ENCODE assay signal across 15 cellular contexts in genomic region chr1:89609339-89609725, GRCh38. TPM values are rescaled to one million over a fixed set of nuclear protein-coding genes. Genes with fewer than 3 reads are reported as not detected.
A peak's percentile ranks its signal among the peaks of the same experiment; 100 is the strongest.
DNase-seq lines count a peak whose midpoint lies in the region; ATAC-seq and TF ChIP-seq lines count a peak whose summit lies in the region.
"Had no signal": no experiment of that assay in that cellular context is flagged by ENCODE, and none has a peak within 500 bp of the region (broad histone marks: within the 10 kb centered on the region; RNA-seq: fewer than 3 reads in every experiment).

No MANE protein-coding gene starts in this region.

- peak overlapping the region; percentile 91 for H3K27ac Mint-ChIP-seq in activated naive CD4-positive, alpha-beta T cell treated with anti-CD3 and anti-CD28 coated beads for 36 hours
- peak overlapping the region; percentile 96 to 97 for H3K27ac Mint-ChIP-seq in effector memory CD8-positive, alpha-beta T cell
- H3K27ac Mint-ChIP-seq in stimulated activated effector memory CD8-positive, alpha-beta T cell treated with anti-CD3 and anti-CD28 coated beads, Interleukin-12 subunit alpha, Interleukin-12 subunit beta, amount 100 ng/mL, for 72 hours, result peak overlapping the region; percentile 99
- H3K27ac Mint-ChIP-seq: dendritic cell treated with granulocyte-macrophage colony-stimulating factor and Interleukin-4, amounts not matched to agents 40 ng/mL and 50 ng/mL, for 4 days had no signal

- TF ChIP-seq POLR2A in transverse colon (IDR thresholded peaks at IDR 0.05), result no peak

- TF ChIP-seq EP300 in transverse colon (IDR thresholded peaks at IDR 0.05; ENCODE audit: low read depth), result no peak

- intact Hi-C loops in activated naive CD4-positive, alpha-beta T cell treated with anti-CD3 and anti-CD28 coated beads for 36 hours (cut with micrococcal nuclease), result loop anchor here (2.0 to 5.0 kb wide), 4 partner anchors 235 to 411 kb away; partner anchors contain the start of genes GBP4 and ZNF326
- intact Hi-C loops in transverse colon (cut with DNase I; ENCODE audit: low total_unique reads), result loop anchor here (10.0 kb wide), 1 partner anchor 125 kb away; no protein-coding TSS in a partner anchor

- no peak overlapping the region for H3K4me3 ChIP-seq in transverse colon
- H3K4me3 ChIP-seq: hepatocyte, smooth muscle cell had no signal

- H3K36me3 ChIP-seq in transverse colon, result no peaks in the 10 kb centered on the region

- POLR2A ChIA-PET in RWPE1 (lab: Yijun Ruan, JAX; ENCODE audit: low non-redundant PET), result no interaction called here

- H3K4me1 Mint-ChIP-seq in activated naive CD4-positive, alpha-beta T cell treated with anti-CD3 and anti-CD28 coated beads for 36 hours (ENCODE audit: low read depth), result peaks cover 91% of the 10 kb centered on the region
- H3K4me1 Mint-ChIP-seq in effector memory CD8-positive, alpha-beta T cell (ENCODE audit: low read depth in 2 of 2), result peaks cover 62 to 73% of the 10 kb centered on the region in 2 donors
- peaks cover 93% of the 10 kb centered on the region for H3K4me1 Mint-ChIP-seq in stimulated activated effector memory CD8-positive, alpha-beta T cell treated with anti-CD3 and anti-CD28 coated beads, Interleukin-12 subunit alpha, Interleukin-12 subunit beta, amount 100 ng/mL, for 72 hours

- H3K36me3 Mint-ChIP-seq in activated naive CD4-positive, alpha-beta T cell treated with anti-CD3 and anti-CD28 coated beads for 36 hours (ENCODE audit: low read depth), result no peaks in the 10 kb centered on the region
- H3K36me3 Mint-ChIP-seq in effector memory CD8-positive, alpha-beta T cell (ENCODE audit: insufficient read depth), result peaks cover 26% of the 10 kb centered on the region
- H3K36me3 Mint-ChIP-seq in stimulated activated effector memory CD8-positive, alpha-beta T cell treated with anti-CD3 and anti-CD28 coated beads, Interleukin-12 subunit alpha, Interleukin-12 subunit beta, amount 100 ng/mL, for 72 hours, result peaks cover 30% of the 10 kb centered on the region

- no peak for ATAC-seq in effector memory CD8-positive, alpha-beta T cell (replicated peaks)
- ATAC-seq in stimulated activated effector memory CD8-positive, alpha-beta T cell treated with anti-CD3 and anti-CD28 coated beads, Interleukin-12 subunit alpha, Interleukin-12 subunit beta, amount 100 ng/mL, for 72 hours, result peak; percentile 5
- ATAC-seq: SK-N-SH treated with all-trans-retinoic acid at 6 μM for 48 hours had no signal

- 91% methylated on average over 6 of the region's 6 CpGs; no CpG with 5 or more reads in 1 of the 2 donors for WGBS in transverse colon (ENCODE audit: low coverage in 1 of 2), 2 donors

- H3K27me3 ChIP-seq in transverse colon, result no peaks in the 10 kb centered on the region
- H3K27me3 ChIP-seq: hepatocyte had no signal

- DNase-seq in activated naive CD4-positive, alpha-beta T cell treated with anti-CD3 and anti-CD28 coated beads for 36 hours, result no peak
- DNase-seq in activated naive CD4-positive, alpha-beta T cell treated with anti-CD3 and anti-CD28 coated beads, Interleukin-2, amount 50 U/mL, for 16 hours, result no peak
- no peak for DNase-seq in RWPE1 (ENCODE audit: low spot score)
- DNase-seq in effector memory CD8-positive, alpha-beta T cell, result no peak
- no peak for DNase-seq in stimulated activated effector memory CD8-positive, alpha-beta T cell treated with anti-CD3 and anti-CD28 coated beads, Interleukin-12 subunit alpha, Interleukin-12 subunit beta, amount 100 ng/mL, for 72 hours (ENCODE audit: low spot score in 2 of 2)
- no peak for DNase-seq in transverse colon
- DNase-seq in mucosa of gallbladder (ENCODE audit: low spot score), result no peak
- DNase-seq in DMS114 treated with DMSO at 0.1 percent for 48 hours (lab: John Stamatoyannopoulos, UW; ENCODE audit: unreplicated experiment), result no peak
- DNase-seq: NCI-H2029 treated with DMSO at 0.1 percent for 48 hours, NCI-H524 had no signal

- CTCF ChIA-PET in activated naive CD4-positive, alpha-beta T cell treated with anti-CD3 and anti-CD28 coated beads for 36 hours (lab: Charles Lee), result interaction anchor here (0.7 to 4.5 kb wide), 12 partner anchors 8 to 625 kb away, joined by 3 to 29 read pairs (median 4); partner anchors contain the start of gene LRRC8B
- CTCF ChIA-PET in RWPE1 (lab: Yijun Ruan, JAX), result interaction anchor here (0.6 kb wide), 1 partner anchor 727 kb away, joined by 3 read pairs; no protein-coding TSS in a partner anchor

- no peaks in the 10 kb centered on the region for H3K27me3 Mint-ChIP-seq in activated naive CD4-positive, alpha-beta T cell treated with anti-CD3 and anti-CD28 coated beads for 36 hours (ENCODE audit: low read depth)
- no peaks in the 10 kb centered on the region for H3K27me3 Mint-ChIP-seq in effector memory CD8-positive, alpha-beta T cell
- H3K27me3 Mint-ChIP-seq: dendritic cell treated with granulocyte-macrophage colony-stimulating factor and Interleukin-4, amounts not matched to agents 40 ng/mL and 50 ng/mL, for 4 days had no signal

- H3K27ac ChIP-seq in RWPE1 (peak overlapping the region; percentile 33; the same call in 1 of the 2 replicates), transverse colon (peak overlapping the region in 1 of 4 donors; percentile 3)
- H3K27ac ChIP-seq: hepatocyte, parathyroid adenoma had no signal

- in situ Hi-C loops in transverse colon (cut with MboI; ENCODE audit: low pct_ligation_motif_present in 1 of 4, low pct_unique_long_range_greater_than_20kb in 1 of 4, low sequenced_read_pairs in 3 of 4), result loop anchor here in 1 of 4 donors (10.0 kb wide), 1 partner anchor 135 kb away; no protein-coding TSS in a partner anchor

- H3K4me3 Mint-ChIP-seq in activated naive CD4-positive, alpha-beta T cell treated with anti-CD3 and anti-CD28 coated beads for 36 hours, result peak overlapping the region; percentile 56
- H3K4me3 Mint-ChIP-seq in effector memory CD8-positive, alpha-beta T cell, result peak overlapping the region; percentile 85 to 88
- peak overlapping the region; percentile 84 for H3K4me3 Mint-ChIP-seq in stimulated activated effector memory CD8-positive, alpha-beta T cell treated with anti-CD3 and anti-CD28 coated beads, Interleukin-12 subunit alpha, Interleukin-12 subunit beta, amount 100 ng/mL, for 72 hours
- H3K4me3 Mint-ChIP-seq: dendritic cell treated with granulocyte-macrophage colony-stimulating factor and Interleukin-4, amounts not matched to agents 40 ng/mL and 50 ng/mL, for 4 days had no signal

- H3K4me1 ChIP-seq in transverse colon, result no peaks in the 10 kb centered on the region

- no peaks in the 10 kb centered on the region for H3K9me3 ChIP-seq in transverse colon

- no peaks in the 10 kb centered on the region for H3K9me3 Mint-ChIP-seq in activated naive CD4-positive, alpha-beta T cell treated with anti-CD3 and anti-CD28 coated beads for 36 hours
- no peaks in the 10 kb centered on the region for H3K9me3 Mint-ChIP-seq in effector memory CD8-positive, alpha-beta T cell
- H3K9me3 Mint-ChIP-seq in stimulated activated effector memory CD8-positive, alpha-beta T cell treated with anti-CD3 and anti-CD28 coated beads, Interleukin-12 subunit alpha, Interleukin-12 subunit beta, amount 100 ng/mL, for 72 hours, result no peaks in the 10 kb centered on the region
- H3K9me3 Mint-ChIP-seq: dendritic cell treated with granulocyte-macrophage colony-stimulating factor and Interleukin-4, amounts not matched to agents 40 ng/mL and 50 ng/mL, for 4 days had no signal

- TF ChIP-seq CTCF in RWPE1 (conservative IDR thresholded peaks at IDR 0.05; ENCODE audit: low read depth) (no peak), transverse colon (IDR thresholded peaks at IDR 0.05) (no peak)

RNA-seq across cellular contexts. Expression of gene LRRC8C, which starts 23.6 kb away (rescaled TPM):
- 10 to 100 TPM; 13.6 TPM for total RNA-seq in activated naive CD4-positive, alpha-beta T cell treated with anti-CD3 and anti-CD28 coated beads for 36 hours
- total RNA-seq in transverse colon (1 to 10 TPM; 2.4 to 4.4 (median 2.7) TPM), mucosa of gallbladder (6.0 TPM)
